In the genomic region with DNA sequence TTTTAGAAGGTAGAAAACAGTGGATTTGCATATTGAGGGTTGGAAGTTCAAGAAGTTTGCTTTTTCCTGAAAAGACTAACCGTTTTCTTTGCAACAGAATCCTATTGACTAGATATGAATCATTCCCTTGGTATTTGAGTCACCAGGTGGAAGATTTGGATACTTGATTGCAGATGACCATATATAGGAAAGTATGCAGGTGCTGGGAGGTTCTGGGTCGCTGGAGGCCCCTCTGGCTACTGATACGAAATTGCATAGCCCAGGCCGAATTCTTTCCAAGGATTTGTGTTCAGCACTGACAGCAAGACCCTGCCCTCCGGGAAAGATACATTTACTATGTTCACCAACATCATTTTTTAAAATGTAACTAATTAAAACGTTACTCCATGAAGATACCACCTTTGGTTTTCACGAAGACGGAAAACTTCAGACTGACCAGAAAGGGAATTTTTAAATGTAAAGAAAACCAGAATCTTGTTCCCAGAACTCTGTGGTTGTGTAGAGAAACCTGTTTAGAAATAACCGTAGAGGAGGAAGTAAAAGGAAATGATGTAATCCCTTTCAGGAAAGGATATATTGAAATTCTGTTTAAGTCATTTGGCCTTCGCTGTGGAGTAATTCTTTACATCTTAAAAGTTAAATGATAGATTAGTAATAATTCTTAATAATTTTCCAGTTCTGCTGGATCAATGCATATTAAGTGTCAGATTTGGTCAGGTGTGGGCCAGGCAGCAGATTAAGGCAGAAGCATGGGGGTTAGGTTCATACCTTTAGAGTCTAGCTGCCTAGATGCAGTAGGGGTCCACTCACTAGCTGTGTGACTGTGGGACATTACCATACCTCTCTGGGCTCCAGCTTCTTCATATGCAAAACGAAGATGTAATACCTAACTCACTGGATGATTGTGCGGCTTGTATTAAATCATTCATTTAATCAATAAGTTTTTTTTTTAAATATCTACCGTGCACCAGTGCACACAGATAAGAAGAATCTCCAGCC, we compare ENCODE assay signal across 10 cellular contexts. TPM values are rescaled to one million over a fixed set of nuclear protein-coding genes. Genes with fewer than 3 reads are reported as not detected.
A peak's percentile ranks its signal among the peaks of the same experiment; 100 is the strongest.
DNase-seq lines count a peak whose midpoint lies in the region; ATAC-seq and TF ChIP-seq lines count a peak whose summit lies in the region.
"Had no signal": no experiment of that assay in that cellular context is flagged by ENCODE, and none has a peak within 500 bp of the region (broad histone marks: within the 10 kb centered on the region; RNA-seq: fewer than 3 reads in every experiment).

No MANE protein-coding gene starts in this region.

- TF ChIP-seq CTCF in left lung (IDR thresholded peaks at IDR 0.05): no peak

- peak overlapping the region; percentile 89 to 97 for H3K27ac ChIP-seq in left lung

- no peak for DNase-seq in stimulated activated naive CD8-positive, alpha-beta T cell treated with anti-CD3 and anti-CD28 coated beads, Interleukin-15, Interleukin-2, amounts not matched to agents 100 U/mL and 50 U/mL, for 24 hours
- peak; percentile 47 for DNase-seq in amniotic epithelial cell (ENCODE audit: low read depth)
- DNase-seq in left lung: no peak
- no peak for DNase-seq in activated T-cell treated with anti-CD3 and anti-CD28 coated beads, Interleukin-2, amount 50 U/mL, for 4 hours
- DNase-seq in amniotic stem cell (lab: John Stamatoyannopoulos, UW): no peak
- no peak for DNase-seq in midbrain (lab: John Stamatoyannopoulos, UW)
- DNase-seq in NCI-H128 (lab: John Stamatoyannopoulos, UW; ENCODE audit: unreplicated experiment): no peak
- DNase-seq: NCI-H1092 had no signal

- no peak overlapping the region for H3K27ac Mint-ChIP-seq in stimulated activated naive CD8-positive, alpha-beta T cell treated with anti-CD3 and anti-CD28 coated beads, Interleukin-15, Interleukin-2, amounts not matched to agents 100 ng/mL and 50 ng/mL, for 24 hours
- H3K27ac Mint-ChIP-seq: dendritic cell treated with granulocyte-macrophage colony-stimulating factor and Interleukin-4, amounts not matched to agents 40 ng/mL and 50 ng/mL, for 4 days had no signal

- intact Hi-C loops in left lung (cut with DNase I): no loop called here

- H3K36me3 ChIP-seq in left lung: peaks cover 0 to 10% of the 10 kb centered on the region in 2 donors

- H3K36me3 Mint-ChIP-seq in stimulated activated naive CD8-positive, alpha-beta T cell treated with anti-CD3 and anti-CD28 coated beads, Interleukin-15, Interleukin-2, amounts not matched to agents 100 ng/mL and 50 ng/mL, for 24 hours (ENCODE audit: low read depth): no peaks in the 10 kb centered on the region
- no peaks in the 10 kb centered on the region for H3K36me3 Mint-ChIP-seq in activated T-cell treated with anti-CD3 and anti-CD28 coated beads, Interleukin-2, amount 50 U/mL, for 4 hours (ENCODE audit: insufficient read depth)

- H3K27me3 Mint-ChIP-seq in stimulated activated naive CD8-positive, alpha-beta T cell treated with anti-CD3 and anti-CD28 coated beads, Interleukin-15, Interleukin-2, amounts not matched to agents 100 ng/mL and 50 ng/mL, for 24 hours: peaks cover 48% of the 10 kb centered on the region
- peaks cover 33% of the 10 kb centered on the region for H3K27me3 Mint-ChIP-seq in activated T-cell treated with anti-CD3 and anti-CD28 coated beads, Interleukin-2, amount 50 U/mL, for 4 hours (ENCODE audit: low read depth)

- no peaks in the 10 kb centered on the region for H3K9me3 Mint-ChIP-seq in stimulated activated naive CD8-positive, alpha-beta T cell treated with anti-CD3 and anti-CD28 coated beads, Interleukin-15, Interleukin-2, amounts not matched to agents 100 ng/mL and 50 ng/mL, for 24 hours
- no peaks in the 10 kb centered on the region for H3K9me3 Mint-ChIP-seq in activated T-cell treated with anti-CD3 and anti-CD28 coated beads, Interleukin-2, amount 50 U/mL, for 4 hours
- H3K9me3 Mint-ChIP-seq: dendritic cell treated with granulocyte-macrophage colony-stimulating factor and Interleukin-4, amounts not matched to agents 40 ng/mL and 50 ng/mL, for 4 days had no signal

- peak overlapping the region; percentile 56 to 64 for H3K4me3 ChIP-seq in left lung

- peaks cover 4 to 51% of the 10 kb centered on the region in 2 donors for H3K4me1 ChIP-seq in left lung

- no peak for ATAC-seq in stimulated activated naive CD8-positive, alpha-beta T cell treated with anti-CD3 and anti-CD28 coated beads, Interleukin-15, Interleukin-2, amounts not matched to agents 100 U/mL and 50 U/mL, for 24 hours
- peak; percentile 78 for ATAC-seq in left lung
- ATAC-seq in activated T-cell treated with anti-CD3 and anti-CD28 coated beads, Interleukin-2, amount 50 U/mL, for 4 hours: no peak

- no peaks in the 10 kb centered on the region for H3K9me3 ChIP-seq in left lung

- H3K4me1 Mint-ChIP-seq in stimulated activated naive CD8-positive, alpha-beta T cell treated with anti-CD3 and anti-CD28 coated beads, Interleukin-15, Interleukin-2, amounts not matched to agents 100 ng/mL and 50 ng/mL, for 24 hours (ENCODE audit: low read depth): peaks cover 11% of the 10 kb centered on the region
- peaks cover 5% of the 10 kb centered on the region for H3K4me1 Mint-ChIP-seq in activated T-cell treated with anti-CD3 and anti-CD28 coated beads, Interleukin-2, amount 50 U/mL, for 4 hours (ENCODE audit: low read depth)

- H3K27me3 ChIP-seq in left lung: peaks cover 0 to 15% of the 10 kb centered on the region in 2 donors

- H3K4me3 Mint-ChIP-seq in stimulated activated naive CD8-positive, alpha-beta T cell treated with anti-CD3 and anti-CD28 coated beads, Interleukin-15, Interleukin-2, amounts not matched to agents 100 ng/mL and 50 ng/mL, for 24 hours: peak overlapping the region; percentile 15
- no peak overlapping the region for H3K4me3 Mint-ChIP-seq in activated T-cell treated with anti-CD3 and anti-CD28 coated beads, Interleukin-2, amount 50 U/mL, for 4 hours

RNA-seq across cellular contexts. Expression of a gene that starts 1.1 kb away (rescaled TPM):
- 100 to 1,000 TPM; 147 to 159 TPM for total RNA-seq in left lung
- total RNA-seq in activated T-cell treated with anti-CD3 and anti-CD28 coated beads, Interleukin-2, amount 50 U/mL, for 4 hours: 1 to 10 TPM in 1 of 3 donors, not detected in 2; 1.0 TPM

Comparison
In these comparisons a context has a peak if more than half of its experiments do, and no peak if none do; other contexts are left out.
1. RNA of a gene that starts 1.1 kb away (total RNA-seq): 147 to 159 TPM in left lung; 1.0 TPM in activated T-cell treated with anti-CD3 and anti-CD28 coated beads, Interleukin-2, amount 50 U/mL, for 4 hours; every median in the first group is over 10 times any median in the second.